Comparison of ENCODE assay signal across 1 cellular context in the genomic region with DNA sequence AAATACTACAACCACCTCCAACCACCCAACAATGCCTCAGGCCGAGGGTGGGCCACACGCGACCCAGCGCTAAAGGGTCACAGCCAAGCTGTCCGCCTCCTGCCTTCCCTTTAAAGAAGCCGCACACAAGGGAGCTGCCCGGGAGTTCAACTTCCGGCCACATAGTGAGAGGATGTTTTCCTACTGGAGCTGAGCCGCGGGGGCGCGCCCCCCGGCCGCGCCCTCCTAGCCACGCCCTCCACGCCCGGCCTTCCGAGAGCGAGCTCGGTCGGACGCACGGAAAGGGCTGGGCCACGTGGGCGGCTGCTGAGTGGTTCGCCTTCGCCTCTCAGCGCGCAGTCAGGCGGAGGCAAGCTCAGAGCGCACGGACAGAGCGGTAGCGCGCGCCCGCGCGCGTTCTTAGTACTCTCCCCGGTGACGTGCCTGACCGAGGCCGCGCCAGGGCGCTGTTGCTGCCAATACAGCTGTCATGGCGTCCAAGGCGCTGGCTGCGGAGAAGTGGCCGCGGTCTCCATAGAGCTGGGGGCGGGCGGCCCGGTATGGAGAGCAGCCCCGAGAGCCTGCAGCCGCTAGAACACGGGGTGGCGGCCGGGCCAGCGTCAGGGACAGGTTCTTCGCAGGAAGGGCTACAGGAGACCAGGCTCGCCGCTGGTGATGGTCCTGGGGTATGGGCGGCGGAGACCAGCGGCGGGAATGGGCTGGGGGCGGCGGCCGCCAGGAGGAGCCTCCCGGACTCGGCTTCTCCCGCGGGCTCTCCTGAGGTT.
A peak's percentile ranks its signal among the peaks of the same experiment; 100 is the strongest.
TF ChIP-seq lines count a peak whose summit lies in the region.

A gene with protein sequence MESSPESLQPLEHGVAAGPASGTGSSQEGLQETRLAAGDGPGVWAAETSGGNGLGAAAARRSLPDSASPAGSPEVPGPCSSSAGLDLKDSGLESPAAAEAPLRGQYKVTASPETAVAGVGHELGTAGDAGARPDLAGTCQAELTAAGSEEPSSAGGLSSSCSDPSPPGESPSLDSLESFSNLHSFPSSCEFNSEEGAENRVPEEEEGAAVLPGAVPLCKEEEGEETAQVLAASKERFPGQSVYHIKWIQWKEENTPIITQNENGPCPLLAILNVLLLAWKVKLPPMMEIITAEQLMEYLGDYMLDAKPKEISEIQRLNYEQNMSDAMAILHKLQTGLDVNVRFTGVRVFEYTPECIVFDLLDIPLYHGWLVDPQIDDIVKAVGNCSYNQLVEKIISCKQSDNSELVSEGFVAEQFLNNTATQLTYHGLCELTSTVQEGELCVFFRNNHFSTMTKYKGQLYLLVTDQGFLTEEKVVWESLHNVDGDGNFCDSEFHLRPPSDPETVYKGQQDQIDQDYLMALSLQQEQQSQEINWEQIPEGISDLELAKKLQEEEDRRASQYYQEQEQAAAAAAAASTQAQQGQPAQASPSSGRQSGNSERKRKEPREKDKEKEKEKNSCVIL (plus strand): TSS at position 446 of the 764 bp plus-strand sequence. CDS start 94 bp downstream, at position 540.

TF ChIP-seq in HepG2, 621 proteins besides CTCF, POLR2A, EP300 and RAD21 (continued from another document and continues in another):
- TF ChIP-seq, protein P1, sequence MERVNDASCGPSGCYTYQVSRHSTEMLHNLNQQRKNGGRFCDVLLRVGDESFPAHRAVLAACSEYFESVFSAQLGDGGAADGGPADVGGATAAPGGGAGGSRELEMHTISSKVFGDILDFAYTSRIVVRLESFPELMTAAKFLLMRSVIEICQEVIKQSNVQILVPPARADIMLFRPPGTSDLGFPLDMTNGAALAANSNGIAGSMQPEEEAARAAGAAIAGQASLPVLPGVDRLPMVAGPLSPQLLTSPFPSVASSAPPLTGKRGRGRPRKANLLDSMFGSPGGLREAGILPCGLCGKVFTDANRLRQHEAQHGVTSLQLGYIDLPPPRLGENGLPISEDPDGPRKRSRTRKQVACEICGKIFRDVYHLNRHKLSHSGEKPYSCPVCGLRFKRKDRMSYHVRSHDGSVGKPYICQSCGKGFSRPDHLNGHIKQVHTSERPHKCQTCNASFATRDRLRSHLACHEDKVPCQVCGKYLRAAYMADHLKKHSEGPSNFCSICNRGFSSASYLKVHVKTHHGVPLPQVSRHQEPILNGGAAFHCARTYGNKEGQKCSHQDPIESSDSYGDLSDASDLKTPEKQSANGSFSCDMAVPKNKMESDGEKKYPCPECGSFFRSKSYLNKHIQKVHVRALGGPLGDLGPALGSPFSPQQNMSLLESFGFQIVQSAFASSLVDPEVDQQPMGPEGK (CRISPR knock-in tag; IDR thresholded peaks at IDR 0.05), result peak; percentile 63
- TF ChIP-seq GTF3A (CRISPR knock-in tag; conservative IDR thresholded peaks at IDR 0.05), result peak; percentile 82; the same call in 1 of the 2 replicates
- peak; percentile 65; the same call in 1 of the 2 replicates for TF ChIP-seq MIXL1 (CRISPR knock-in tag; IDR thresholded peaks at IDR 0.05)
- TF ChIP-seq RELA (CRISPR knock-in tag; IDR thresholded peaks at IDR 0.05), result peak; percentile 16; the same call in 1 of the 2 replicates
- no peak for TF ChIP-seq SUZ12 (IDR thresholded peaks at IDR 0.05; ENCODE audit: low read depth, low read length)
- TF ChIP-seq TEAD2 (CRISPR knock-in tag; IDR thresholded peaks at IDR 0.05), result no peak
- 0 out of 2 replicates have a peak, but pooled peaks have one; percentile 34 for TF ChIP-seq NFATC3 (CRISPR knock-in tag; IDR thresholded peaks at IDR 0.05)
- TF ChIP-seq SNAPC2 (CRISPR knock-in tag; IDR thresholded peaks at IDR 0.05), result peak; percentile 47; the same call in 1 of the 2 replicates
- peak; percentile 98 for TF ChIP-seq PAX8 (CRISPR knock-in tag; IDR thresholded peaks at IDR 0.05; ENCODE audit: borderline replicate concordance)
- TF ChIP-seq, protein P2, sequence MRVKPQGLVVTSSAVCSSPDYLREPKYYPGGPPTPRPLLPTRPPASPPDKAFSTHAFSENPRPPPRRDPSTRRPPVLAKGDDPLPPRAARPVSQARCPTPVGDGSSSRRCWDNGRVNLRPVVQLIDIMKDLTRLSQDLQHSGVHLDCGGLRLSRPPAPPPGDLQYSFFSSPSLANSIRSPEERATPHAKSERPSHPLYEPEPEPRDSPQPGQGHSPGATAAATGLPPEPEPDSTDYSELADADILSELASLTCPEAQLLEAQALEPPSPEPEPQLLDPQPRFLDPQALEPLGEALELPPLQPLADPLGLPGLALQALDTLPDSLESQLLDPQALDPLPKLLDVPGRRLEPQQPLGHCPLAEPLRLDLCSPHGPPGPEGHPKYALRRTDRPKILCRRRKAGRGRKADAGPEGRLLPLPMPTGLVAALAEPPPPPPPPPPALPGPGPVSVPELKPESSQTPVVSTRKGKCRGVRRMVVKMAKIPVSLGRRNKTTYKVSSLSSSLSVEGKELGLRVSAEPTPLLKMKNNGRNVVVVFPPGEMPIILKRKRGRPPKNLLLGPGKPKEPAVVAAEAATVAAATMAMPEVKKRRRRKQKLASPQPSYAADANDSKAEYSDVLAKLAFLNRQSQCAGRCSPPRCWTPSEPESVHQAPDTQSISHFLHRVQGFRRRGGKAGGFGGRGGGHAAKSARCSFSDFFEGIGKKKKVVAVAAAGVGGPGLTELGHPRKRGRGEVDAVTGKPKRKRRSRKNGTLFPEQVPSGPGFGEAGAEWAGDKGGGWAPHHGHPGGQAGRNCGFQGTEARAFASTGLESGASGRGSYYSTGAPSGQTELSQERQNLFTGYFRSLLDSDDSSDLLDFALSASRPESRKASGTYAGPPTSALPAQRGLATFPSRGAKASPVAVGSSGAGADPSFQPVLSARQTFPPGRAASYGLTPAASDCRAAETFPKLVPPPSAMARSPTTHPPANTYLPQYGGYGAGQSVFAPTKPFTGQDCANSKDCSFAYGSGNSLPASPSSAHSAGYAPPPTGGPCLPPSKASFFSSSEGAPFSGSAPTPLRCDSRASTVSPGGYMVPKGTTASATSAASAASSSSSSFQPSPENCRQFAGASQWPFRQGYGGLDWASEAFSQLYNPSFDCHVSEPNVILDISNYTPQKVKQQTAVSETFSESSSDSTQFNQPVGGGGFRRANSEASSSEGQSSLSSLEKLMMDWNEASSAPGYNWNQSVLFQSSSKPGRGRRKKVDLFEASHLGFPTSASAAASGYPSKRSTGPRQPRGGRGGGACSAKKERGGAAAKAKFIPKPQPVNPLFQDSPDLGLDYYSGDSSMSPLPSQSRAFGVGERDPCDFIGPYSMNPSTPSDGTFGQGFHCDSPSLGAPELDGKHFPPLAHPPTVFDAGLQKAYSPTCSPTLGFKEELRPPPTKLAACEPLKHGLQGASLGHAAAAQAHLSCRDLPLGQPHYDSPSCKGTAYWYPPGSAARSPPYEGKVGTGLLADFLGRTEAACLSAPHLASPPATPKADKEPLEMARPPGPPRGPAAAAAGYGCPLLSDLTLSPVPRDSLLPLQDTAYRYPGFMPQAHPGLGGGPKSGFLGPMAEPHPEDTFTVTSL (CRISPR knock-in tag; IDR thresholded peaks at IDR 0.05; ENCODE audit: borderline replicate concordance), result peak; percentile 65; the same call in 1 of the 2 replicates
- TF ChIP-seq BRD4 (CRISPR knock-in tag; IDR thresholded peaks at IDR 0.05), result peak; percentile 90
- TF ChIP-seq ZNF3 (CRISPR knock-in tag; IDR thresholded peaks at IDR 0.05), result no peak
- TF ChIP-seq, protein P3, sequence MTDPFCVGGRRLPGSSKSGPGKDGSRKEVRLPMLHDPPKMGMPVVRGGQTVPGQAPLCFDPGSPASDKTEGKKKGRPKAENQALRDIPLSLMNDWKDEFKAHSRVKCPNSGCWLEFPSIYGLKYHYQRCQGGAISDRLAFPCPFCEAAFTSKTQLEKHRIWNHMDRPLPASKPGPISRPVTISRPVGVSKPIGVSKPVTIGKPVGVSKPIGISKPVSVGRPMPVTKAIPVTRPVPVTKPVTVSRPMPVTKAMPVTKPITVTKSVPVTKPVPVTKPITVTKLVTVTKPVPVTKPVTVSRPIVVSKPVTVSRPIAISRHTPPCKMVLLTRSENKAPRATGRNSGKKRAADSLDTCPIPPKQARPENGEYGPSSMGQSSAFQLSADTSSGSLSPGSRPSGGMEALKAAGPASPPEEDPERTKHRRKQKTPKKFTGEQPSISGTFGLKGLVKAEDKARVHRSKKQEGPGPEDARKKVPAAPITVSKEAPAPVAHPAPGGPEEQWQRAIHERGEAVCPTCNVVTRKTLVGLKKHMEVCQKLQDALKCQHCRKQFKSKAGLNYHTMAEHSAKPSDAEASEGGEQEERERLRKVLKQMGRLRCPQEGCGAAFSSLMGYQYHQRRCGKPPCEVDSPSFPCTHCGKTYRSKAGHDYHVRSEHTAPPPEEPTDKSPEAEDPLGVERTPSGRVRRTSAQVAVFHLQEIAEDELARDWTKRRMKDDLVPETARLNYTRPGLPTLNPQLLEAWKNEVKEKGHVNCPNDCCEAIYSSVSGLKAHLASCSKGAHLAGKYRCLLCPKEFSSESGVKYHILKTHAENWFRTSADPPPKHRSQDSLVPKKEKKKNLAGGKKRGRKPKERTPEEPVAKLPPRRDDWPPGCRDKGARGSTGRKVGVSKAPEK (CRISPR knock-in tag; IDR thresholded peaks at IDR 0.05; ENCODE audit: borderline replicate concordance), result no peak
- TF ChIP-seq ZSCAN9 (CRISPR knock-in tag; IDR thresholded peaks at IDR 0.05; ENCODE audit: borderline replicate concordance), result peak; percentile 23; the same call in 1 of the 2 replicates
- TF ChIP-seq, protein P4, sequence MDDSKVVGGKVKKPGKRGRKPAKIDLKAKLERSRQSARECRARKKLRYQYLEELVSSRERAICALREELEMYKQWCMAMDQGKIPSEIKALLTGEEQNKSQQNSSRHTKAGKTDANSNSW (CRISPR knock-in tag; IDR thresholded peaks at IDR 0.05; ENCODE audit: borderline replicate concordance), result no peak; the same call in 1 of the 2 replicates
- TF ChIP-seq RFXANK (CRISPR knock-in tag; IDR thresholded peaks at IDR 0.05), result no peak
- TF ChIP-seq JUNB (CRISPR knock-in tag; IDR thresholded peaks at IDR 0.05; ENCODE audit: borderline replicate concordance), result no peak
- no peak for TF ChIP-seq ZNF207 (IDR thresholded peaks at IDR 0.05; ENCODE audit: borderline replicate concordance)
- no peak for TF ChIP-seq MATR3 (CRISPR knock-in tag; IDR thresholded peaks at IDR 0.05)
- no peak for TF ChIP-seq HNRNPL (IDR thresholded peaks at IDR 0.05; ENCODE audit: low read depth, low read length)
- peak; percentile 31; the same call in 1 of the 2 replicates for TF ChIP-seq KLF11 (CRISPR knock-in tag; IDR thresholded peaks at IDR 0.05)
- TF ChIP-seq, protein P5, sequence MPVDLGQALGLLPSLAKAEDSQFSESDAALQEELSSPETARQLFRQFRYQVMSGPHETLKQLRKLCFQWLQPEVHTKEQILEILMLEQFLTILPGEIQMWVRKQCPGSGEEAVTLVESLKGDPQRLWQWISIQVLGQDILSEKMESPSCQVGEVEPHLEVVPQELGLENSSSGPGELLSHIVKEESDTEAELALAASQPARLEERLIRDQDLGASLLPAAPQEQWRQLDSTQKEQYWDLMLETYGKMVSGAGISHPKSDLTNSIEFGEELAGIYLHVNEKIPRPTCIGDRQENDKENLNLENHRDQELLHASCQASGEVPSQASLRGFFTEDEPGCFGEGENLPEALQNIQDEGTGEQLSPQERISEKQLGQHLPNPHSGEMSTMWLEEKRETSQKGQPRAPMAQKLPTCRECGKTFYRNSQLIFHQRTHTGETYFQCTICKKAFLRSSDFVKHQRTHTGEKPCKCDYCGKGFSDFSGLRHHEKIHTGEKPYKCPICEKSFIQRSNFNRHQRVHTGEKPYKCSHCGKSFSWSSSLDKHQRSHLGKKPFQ (CRISPR knock-in tag; IDR thresholded peaks at IDR 0.05; ENCODE audit: insufficient replicate concordance), result peak; percentile 21
- peak; percentile 83 for TF ChIP-seq TBX2 (CRISPR knock-in tag; IDR thresholded peaks at IDR 0.05; ENCODE audit: borderline replicate concordance)
- TF ChIP-seq ZMYM3 (CRISPR knock-in tag; IDR thresholded peaks at IDR 0.05), result no peak
- TF ChIP-seq KMT2B (CRISPR knock-in tag; IDR thresholded peaks at IDR 0.05), result peak; percentile 73
- TF ChIP-seq, protein P6, sequence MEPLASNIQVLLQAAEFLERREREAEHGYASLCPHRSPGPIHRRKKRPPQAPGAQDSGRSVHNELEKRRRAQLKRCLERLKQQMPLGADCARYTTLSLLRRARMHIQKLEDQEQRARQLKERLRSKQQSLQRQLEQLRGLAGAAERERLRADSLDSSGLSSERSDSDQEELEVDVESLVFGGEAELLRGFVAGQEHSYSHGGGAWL (CRISPR knock-in tag; IDR thresholded peaks at IDR 0.05), result peak; percentile 78
- TF ChIP-seq HIVEP1 (CRISPR knock-in tag; IDR thresholded peaks at IDR 0.05), result no peak; the same call in 1 of the 2 replicates
- TF ChIP-seq PPARG (CRISPR knock-in tag; conservative IDR thresholded peaks at IDR 0.05), result peak; percentile 53; the same call in 1 of the 2 replicates
- peak; percentile 39; the same call in 1 of the 2 replicates for TF ChIP-seq SP2 (CRISPR knock-in tag; IDR thresholded peaks at IDR 0.05)
- TF ChIP-seq, protein P7, sequence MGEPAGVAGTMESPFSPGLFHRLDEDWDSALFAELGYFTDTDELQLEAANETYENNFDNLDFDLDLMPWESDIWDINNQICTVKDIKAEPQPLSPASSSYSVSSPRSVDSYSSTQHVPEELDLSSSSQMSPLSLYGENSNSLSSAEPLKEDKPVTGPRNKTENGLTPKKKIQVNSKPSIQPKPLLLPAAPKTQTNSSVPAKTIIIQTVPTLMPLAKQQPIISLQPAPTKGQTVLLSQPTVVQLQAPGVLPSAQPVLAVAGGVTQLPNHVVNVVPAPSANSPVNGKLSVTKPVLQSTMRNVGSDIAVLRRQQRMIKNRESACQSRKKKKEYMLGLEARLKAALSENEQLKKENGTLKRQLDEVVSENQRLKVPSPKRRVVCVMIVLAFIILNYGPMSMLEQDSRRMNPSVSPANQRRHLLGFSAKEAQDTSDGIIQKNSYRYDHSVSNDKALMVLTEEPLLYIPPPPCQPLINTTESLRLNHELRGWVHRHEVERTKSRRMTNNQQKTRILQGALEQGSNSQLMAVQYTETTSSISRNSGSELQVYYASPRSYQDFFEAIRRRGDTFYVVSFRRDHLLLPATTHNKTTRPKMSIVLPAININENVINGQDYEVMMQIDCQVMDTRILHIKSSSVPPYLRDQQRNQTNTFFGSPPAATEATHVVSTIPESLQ (CRISPR knock-in tag; conservative IDR thresholded peaks at IDR 0.05), result no peak
- peak; percentile 80 for TF ChIP-seq MED8 (CRISPR knock-in tag; IDR thresholded peaks at IDR 0.05; ENCODE audit: insufficient replicate concordance)
- TF ChIP-seq ZNF367 (CRISPR knock-in tag; IDR thresholded peaks at IDR 0.05; ENCODE audit: borderline replicate concordance), result 0 out of 2 replicates have a peak, but pooled peaks have one; percentile 61
- TF ChIP-seq, protein P8, sequence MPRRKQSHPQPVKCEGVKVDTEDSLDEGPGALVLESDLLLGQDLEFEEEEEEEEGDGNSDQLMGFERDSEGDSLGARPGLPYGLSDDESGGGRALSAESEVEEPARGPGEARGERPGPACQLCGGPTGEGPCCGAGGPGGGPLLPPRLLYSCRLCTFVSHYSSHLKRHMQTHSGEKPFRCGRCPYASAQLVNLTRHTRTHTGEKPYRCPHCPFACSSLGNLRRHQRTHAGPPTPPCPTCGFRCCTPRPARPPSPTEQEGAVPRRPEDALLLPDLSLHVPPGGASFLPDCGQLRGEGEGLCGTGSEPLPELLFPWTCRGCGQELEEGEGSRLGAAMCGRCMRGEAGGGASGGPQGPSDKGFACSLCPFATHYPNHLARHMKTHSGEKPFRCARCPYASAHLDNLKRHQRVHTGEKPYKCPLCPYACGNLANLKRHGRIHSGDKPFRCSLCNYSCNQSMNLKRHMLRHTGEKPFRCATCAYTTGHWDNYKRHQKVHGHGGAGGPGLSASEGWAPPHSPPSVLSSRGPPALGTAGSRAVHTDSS (CRISPR knock-in tag; conservative IDR thresholded peaks at IDR 0.05), result no peak
- TF ChIP-seq, protein P9, sequence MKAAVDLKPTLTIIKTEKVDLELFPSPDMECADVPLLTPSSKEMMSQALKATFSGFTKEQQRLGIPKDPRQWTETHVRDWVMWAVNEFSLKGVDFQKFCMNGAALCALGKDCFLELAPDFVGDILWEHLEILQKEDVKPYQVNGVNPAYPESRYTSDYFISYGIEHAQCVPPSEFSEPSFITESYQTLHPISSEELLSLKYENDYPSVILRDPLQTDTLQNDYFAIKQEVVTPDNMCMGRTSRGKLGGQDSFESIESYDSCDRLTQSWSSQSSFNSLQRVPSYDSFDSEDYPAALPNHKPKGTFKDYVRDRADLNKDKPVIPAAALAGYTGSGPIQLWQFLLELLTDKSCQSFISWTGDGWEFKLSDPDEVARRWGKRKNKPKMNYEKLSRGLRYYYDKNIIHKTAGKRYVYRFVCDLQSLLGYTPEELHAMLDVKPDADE (CRISPR knock-in tag; IDR thresholded peaks at IDR 0.05), result 0 out of 2 replicates have a peak, but pooled peaks have one; percentile 59
